In genomic region chr5:133398646-133399081, GRCh38 we compare ENCODE assay signal across 12 cellular contexts.
A peak's percentile ranks its signal among the peaks of the same experiment; 100 is the strongest.
DNase-seq lines count a peak whose midpoint lies in the region; ATAC-seq lines count a peak whose summit lies in the region.
"Had no signal": no experiment of that assay in that cellular context is flagged by ENCODE, and none has a peak within 500 bp of the region (broad histone marks: within the 10 kb centered on the region; RNA-seq: fewer than 3 reads in every experiment).

No MANE protein-coding gene starts in this region.

- peak; percentile 81 for ATAC-seq in GM18858 (IDR thresholded peaks at IDR 0.05; ENCODE audit: unreplicated experiment)
- ATAC-seq in GM21786 (IDR thresholded peaks at IDR 0.05; ENCODE audit: unreplicated experiment) = peak; percentile 67
- ATAC-seq in activated T-helper 17 cell treated with anti-CD3 and anti-CD28 coated beads, Interleukin-2, amount 50 U/mL, for 72 hours (replicated peaks) = peak; percentile 81
- ATAC-seq in HG03520 (IDR thresholded peaks at IDR 0.05; ENCODE audit: unreplicated experiment) = no peak
- no peak for ATAC-seq in GM18861 (IDR thresholded peaks at IDR 0.05; ENCODE audit: unreplicated experiment)
- ATAC-seq: naive thymus-derived CD8-positive, alpha-beta T cell had no signal

- no peaks in the 10 kb centered on the region for H3K27me3 Mint-ChIP-seq in activated T-helper 17 cell treated with anti-CD3 and anti-CD28 coated beads, Interleukin-2, amount 50 U/mL, for 72 hours

- no peak overlapping the region for H3K4me3 Mint-ChIP-seq in activated T-helper 17 cell treated with anti-CD3 and anti-CD28 coated beads, Interleukin-2, amount 50 U/mL, for 72 hours

- H3K36me3 Mint-ChIP-seq in activated T-helper 17 cell treated with anti-CD3 and anti-CD28 coated beads, Interleukin-2, amount 50 U/mL, for 72 hours (ENCODE audit: low read depth) = no peaks in the 10 kb centered on the region
- H3K36me3 Mint-ChIP-seq: naive thymus-derived CD8-positive, alpha-beta T cell had no signal

- peak; percentile 27 to 51 for DNase-seq in stimulated activated CD4-positive, alpha-beta T cell treated with anti-CD3 and anti-CD28 coated beads, Interleukin-4, amount 100 ng/mL, for 48 hours (ENCODE audit: low read depth in 2 of 2)
- DNase-seq in NCI-H2029 (lab: John Stamatoyannopoulos, UW) = no peak
- DNase-seq in cerebellar cortex (ENCODE audit: low spot score) = no peak
- DNase-seq: cerebellar nuclear complex; naive thymus-derived CD8-positive, alpha-beta T cell; NCI-H1048; NCI-H526 had no signal

- no peak overlapping the region for H3K27ac Mint-ChIP-seq in activated T-helper 17 cell treated with anti-CD3 and anti-CD28 coated beads, Interleukin-2, amount 50 U/mL, for 72 hours

- H3K4me1 Mint-ChIP-seq in activated T-helper 17 cell treated with anti-CD3 and anti-CD28 coated beads, Interleukin-2, amount 50 U/mL, for 72 hours = peaks cover 9% of the 10 kb centered on the region

- no peaks in the 10 kb centered on the region for H3K9me3 Mint-ChIP-seq in activated T-helper 17 cell treated with anti-CD3 and anti-CD28 coated beads, Interleukin-2, amount 50 U/mL, for 72 hours

Comparison
In these comparisons a context has a peak if more than half of its experiments do, and no peak if none do; other contexts are left out.
1. ATAC-seq: peak in GM18858 (single experiment), GM21786 (single experiment) and activated T-helper 17 cell treated with anti-CD3 and anti-CD28 coated beads, Interleukin-2, amount 50 U/mL, for 72 hours (single experiment); none in HG03520 (single experiment) and GM18861 (single experiment).
2. DNase-seq: peak in stimulated activated CD4-positive, alpha-beta T cell treated with anti-CD3 and anti-CD28 coated beads, Interleukin-4, amount 100 ng/mL, for 48 hours (2 of 2); none in NCI-H2029 (single experiment) and cerebellar cortex (single experiment).